18 cellular contexts compared by ENCODE assay signal in genomic region chr1:75345538-75346292, GRCh38.
A peak's percentile ranks its signal among the peaks of the same experiment; 100 is the strongest.
DNase-seq lines count a peak whose midpoint lies in the region; ATAC-seq lines count a peak whose summit lies in the region.
"Had no signal": no experiment of that assay in that cellular context is flagged by ENCODE, and none has a peak within 500 bp of the region (broad histone marks: within the 10 kb centered on the region; RNA-seq: fewer than 3 reads in every experiment).

No MANE protein-coding gene starts in this region.

- H3K36me3 Mint-ChIP-seq in activated naive CD4-positive, alpha-beta T cell treated with anti-CD3 and anti-CD28 coated beads, Interleukin-2, amount 50 U/mL, for 24 hours: no peaks in the 10 kb centered on the region
- H3K36me3 Mint-ChIP-seq: CD4-positive, alpha-beta memory T cell; type B pancreatic cell had no signal

- H3K9me3 Mint-ChIP-seq in activated naive CD4-positive, alpha-beta T cell treated with anti-CD3 and anti-CD28 coated beads, Interleukin-2, amount 50 U/mL, for 24 hours: no peaks in the 10 kb centered on the region
- H3K9me3 Mint-ChIP-seq: type B pancreatic cell had no signal

- H3K4me1 Mint-ChIP-seq in activated naive CD4-positive, alpha-beta T cell treated with anti-CD3 and anti-CD28 coated beads, Interleukin-2, amount 50 U/mL, for 24 hours: no peaks in the 10 kb centered on the region
- H3K4me1 Mint-ChIP-seq: CD4-positive, alpha-beta memory T cell had no signal

- H3K27me3 Mint-ChIP-seq in activated naive CD4-positive, alpha-beta T cell treated with anti-CD3 and anti-CD28 coated beads, Interleukin-2, amount 50 U/mL, for 24 hours: no peaks in the 10 kb centered on the region
- H3K27me3 Mint-ChIP-seq: CD4-positive, alpha-beta memory T cell; type B pancreatic cell had no signal

- ATAC-seq in HG02610 (IDR thresholded peaks at IDR 0.05; ENCODE audit: unreplicated experiment): no peak
- ATAC-seq: naive thymus-derived CD8-positive, alpha-beta T cell had no signal

- peak overlapping the region; percentile 0 for H3K27ac Mint-ChIP-seq in activated naive CD4-positive, alpha-beta T cell treated with anti-CD3 and anti-CD28 coated beads, Interleukin-2, amount 50 U/mL, for 24 hours
- H3K27ac Mint-ChIP-seq: CD4-positive, alpha-beta memory T cell; naive thymus-derived CD8-positive, alpha-beta T cell; type B pancreatic cell had no signal

- no peak overlapping the region for H3K4me3 Mint-ChIP-seq in activated naive CD4-positive, alpha-beta T cell treated with anti-CD3 and anti-CD28 coated beads, Interleukin-2, amount 50 U/mL, for 24 hours
- H3K4me3 Mint-ChIP-seq: CD4-positive, alpha-beta memory T cell; naive thymus-derived CD8-positive, alpha-beta T cell; type B pancreatic cell had no signal

- DNase-seq in activated naive CD4-positive, alpha-beta T cell (lab: John Stamatoyannopoulos, UW): no peak
- DNase-seq in astrocyte of the hippocampus (ENCODE audit: low read depth, low spot score): peak; percentile 86
- peak; percentile 95 for DNase-seq in glomerular endothelial cell (ENCODE audit: extremely low read depth, low read depth, low spot score)
- DNase-seq in LoVo (ENCODE audit: low spot score): no peak
- DNase-seq in NCI-H345 (lab: John Stamatoyannopoulos, UW): no peak
- no peak for DNase-seq in midbrain (lab: John Stamatoyannopoulos, UW)
- DNase-seq: ACHN; activated CD4-positive, alpha-beta T cell treated with anti-CD3 and anti-CD28 coated beads, Interleukin-2, amount 50 U/mL, for 48 hours; aorta; CD4-positive, alpha-beta memory T cell; effector memory CD4-positive, alpha-beta T cell; MM.1S; naive thymus-derived CD8-positive, alpha-beta T cell; retina; stimulated activated CD4-positive, alpha-beta T cell treated with anti-CD3 and anti-CD28 coated beads, Interleukin-4, amount 100 ng/mL, for 24 hours had no signal

Comparison
In these comparisons a context has a peak if more than half of its experiments do, and no peak if none do; other contexts are left out.
1. DNase-seq: peak in astrocyte of the hippocampus (single experiment) and glomerular endothelial cell (single experiment); none in activated naive CD4-positive, alpha-beta T cell (0 of 4), LoVo (single experiment), NCI-H345 (single experiment) and midbrain (single experiment).